8 cellular contexts compared by ENCODE assay signal in genomic region chr5:14582797-14583137, GRCh38. TPM values are rescaled to one million over a fixed set of nuclear protein-coding genes. Genes with fewer than 3 reads are reported as not detected.
A peak's percentile ranks its signal among the peaks of the same experiment; 100 is the strongest.
DNase-seq lines count a peak whose midpoint lies in the region; ATAC-seq and TF ChIP-seq lines count a peak whose summit lies in the region.

No MANE protein-coding gene starts in this region.

- no peaks in the 10 kb centered on the region for H3K9me3 Mint-ChIP-seq in CD8-positive, alpha-beta T cell
- no peaks in the 10 kb centered on the region for H3K9me3 Mint-ChIP-seq in dendritic cell treated with granulocyte-macrophage colony-stimulating factor and Interleukin-4, amounts not matched to agents 40 ng/mL and 50 ng/mL, for 4 days

- peak overlapping the region; percentile 82 for H3K27ac ChIP-seq in CD8-positive, alpha-beta T cell (ENCODE audit: low read depth, low read length)
- peak overlapping the region; percentile 44 for H3K27ac ChIP-seq in neural cell (ENCODE audit: low read length)

- no peaks in the 10 kb centered on the region for H3F3A ChIP-seq in neural cell (ENCODE audit: insufficient read depth, low read length, poor library complexity, severe bottlenecking)

- no peak for TF ChIP-seq EP300 in neural cell (conservative IDR thresholded peaks at IDR 0.05; ENCODE audit: poor library complexity, severe bottlenecking)

- H3K27me3 ChIP-seq in CD8-positive, alpha-beta T cell (ENCODE audit: insufficient read depth, low read length): no peaks in the 10 kb centered on the region
- H3K27me3 ChIP-seq in neural cell (ENCODE audit: insufficient read depth, low read depth, low read length): peaks cover 10% of the 10 kb centered on the region

- peak overlapping the region; percentile 82 for H3K4me3 ChIP-seq in CD8-positive, alpha-beta T cell (ENCODE audit: low read depth, low read length)
- peak overlapping the region; percentile 86 for H3K4me3 ChIP-seq in neural cell (ENCODE audit: low read length)

- intact Hi-C loops in CD8-positive, alpha-beta T cell (cut with DNase I, micrococcal nuclease): loop anchor here (2.0 to 10.0 kb wide), 9 partner anchors 45 to 1882 kb away; partner anchors contain the start of genes ANKH (in 2 of the 2), TRIO (in 2 of the 2), OTULIN (in 1 of the 2) and ZNF622 (in 1 of the 2)
- intact Hi-C loops in dendritic cell treated with granulocyte-macrophage colony-stimulating factor and Interleukin-4, amounts not matched to agents 40 ng/mL and 50 ng/mL, for 4 days (cut with micrococcal nuclease): loop anchor here (5.0 kb wide), 1 partner anchor 90 kb away; no protein-coding TSS in a partner anchor

- H3K4me1 Mint-ChIP-seq in CD8-positive, alpha-beta T cell (ENCODE audit: low read depth): peaks cover 53% of the 10 kb centered on the region
- peaks cover 73% of the 10 kb centered on the region for H3K4me1 Mint-ChIP-seq in dendritic cell treated with granulocyte-macrophage colony-stimulating factor and Interleukin-4, amounts not matched to agents 40 ng/mL and 50 ng/mL, for 4 days (ENCODE audit: low read depth)

- no peak overlapping the region for H2AFZ ChIP-seq in neural cell (ENCODE audit: low read depth, low read length)

- POLR2A ChIA-PET in CD8-positive, alpha-beta T cell (lab: Charles Lee): interaction anchor here (0.5 to 3.8 kb wide), 9 partner anchors 10 to 411 kb away, joined by 3 to 64 read pairs (median 4); no protein-coding TSS in a partner anchor

- CTCF ChIA-PET in CD8-positive, alpha-beta T cell (lab: Charles Lee): interaction anchor here (0.8 to 3.3 kb wide), 12 partner anchors 10 to 217 kb away, joined by 3 to 30 read pairs (median 4); no protein-coding TSS in a partner anchor

- H3K9ac ChIP-seq in neural cell (ENCODE audit: low read length): peak overlapping the region; percentile 73

- no peaks in the 10 kb centered on the region for H3K36me3 ChIP-seq in CD8-positive, alpha-beta T cell (ENCODE audit: insufficient read depth, low read length)
- no peaks in the 10 kb centered on the region for H3K36me3 ChIP-seq in neural cell (ENCODE audit: insufficient read depth, low read length)

- peak overlapping the region; percentile 94 for H3K27ac Mint-ChIP-seq in CD8-positive, alpha-beta T cell
- H3K27ac Mint-ChIP-seq in dendritic cell treated with granulocyte-macrophage colony-stimulating factor and Interleukin-4, amounts not matched to agents 40 ng/mL and 50 ng/mL, for 4 days: peak overlapping the region; percentile 85

- no peak for TF ChIP-seq CTCF in CD8-positive, alpha-beta T cell (IDR thresholded peaks at IDR 0.05)
- TF ChIP-seq CTCF in neural cell (IDR thresholded peaks at IDR 0.05; ENCODE audit: poor library complexity, severe bottlenecking): no peak

- no peaks in the 10 kb centered on the region for H3K9me2 ChIP-seq in neural cell (ENCODE audit: insufficient read depth, low read length)

- no peaks in the 10 kb centered on the region for H4K20me1 ChIP-seq in neural cell (ENCODE audit: insufficient read depth)

- no peak for DNase-seq in CD8-positive, alpha-beta T cell
- DNase-seq in NCI-H146 (lab: John Stamatoyannopoulos, UW): peak; percentile 57
- no peak for DNase-seq in NCI-H510A treated with DMSO at 0.1 percent for 48 hours (lab: John Stamatoyannopoulos, UW)
- DNase-seq in Kasumi-1 (lab: John Stamatoyannopoulos, UW): no peak

- peaks cover 43% of the 10 kb centered on the region for H3K4me1 ChIP-seq in CD8-positive, alpha-beta T cell (ENCODE audit: insufficient read depth, low read length)

- H3K79me2 ChIP-seq in neural cell (replicated peaks; ENCODE audit: insufficient read depth, low read length): no peaks in the 10 kb centered on the region

- no peak for ATAC-seq in CD8-positive, alpha-beta T cell
- ATAC-seq in GM21526 (IDR thresholded peaks at IDR 0.05; ENCODE audit: low FRiP score, unreplicated experiment) (no peak), GM19023 (IDR thresholded peaks at IDR 0.05; ENCODE audit: unreplicated experiment) (no peak)

- peaks cover 4% of the 10 kb centered on the region for H3K36me3 Mint-ChIP-seq in CD8-positive, alpha-beta T cell
- peaks cover 21% of the 10 kb centered on the region for H3K36me3 Mint-ChIP-seq in dendritic cell treated with granulocyte-macrophage colony-stimulating factor and Interleukin-4, amounts not matched to agents 40 ng/mL and 50 ng/mL, for 4 days (ENCODE audit: low read depth)

- H3K4me3 Mint-ChIP-seq in CD8-positive, alpha-beta T cell: peak overlapping the region; percentile 88
- H3K4me3 Mint-ChIP-seq in dendritic cell treated with granulocyte-macrophage colony-stimulating factor and Interleukin-4, amounts not matched to agents 40 ng/mL and 50 ng/mL, for 4 days: peak overlapping the region; percentile 88

- no peaks in the 10 kb centered on the region for H3K9me3 ChIP-seq in CD8-positive, alpha-beta T cell (ENCODE audit: low read length)
- no peaks in the 10 kb centered on the region for H3K9me3 ChIP-seq in neural cell (ENCODE audit: low read length)

- H3K4me2 ChIP-seq in neural cell (ENCODE audit: low read length): no peak overlapping the region

- no peak for TF ChIP-seq RAD21 in neural cell (conservative IDR thresholded peaks at IDR 0.05)

- H3K27me3 Mint-ChIP-seq in CD8-positive, alpha-beta T cell (ENCODE audit: low read depth): no peaks in the 10 kb centered on the region
- H3K27me3 Mint-ChIP-seq in dendritic cell treated with granulocyte-macrophage colony-stimulating factor and Interleukin-4, amounts not matched to agents 40 ng/mL and 50 ng/mL, for 4 days: no peaks in the 10 kb centered on the region

TF ChIP-seq in neural cell, 6 proteins besides CTCF, POLR2A, EP300 and RAD21:
- TF ChIP-seq, protein P1, sequence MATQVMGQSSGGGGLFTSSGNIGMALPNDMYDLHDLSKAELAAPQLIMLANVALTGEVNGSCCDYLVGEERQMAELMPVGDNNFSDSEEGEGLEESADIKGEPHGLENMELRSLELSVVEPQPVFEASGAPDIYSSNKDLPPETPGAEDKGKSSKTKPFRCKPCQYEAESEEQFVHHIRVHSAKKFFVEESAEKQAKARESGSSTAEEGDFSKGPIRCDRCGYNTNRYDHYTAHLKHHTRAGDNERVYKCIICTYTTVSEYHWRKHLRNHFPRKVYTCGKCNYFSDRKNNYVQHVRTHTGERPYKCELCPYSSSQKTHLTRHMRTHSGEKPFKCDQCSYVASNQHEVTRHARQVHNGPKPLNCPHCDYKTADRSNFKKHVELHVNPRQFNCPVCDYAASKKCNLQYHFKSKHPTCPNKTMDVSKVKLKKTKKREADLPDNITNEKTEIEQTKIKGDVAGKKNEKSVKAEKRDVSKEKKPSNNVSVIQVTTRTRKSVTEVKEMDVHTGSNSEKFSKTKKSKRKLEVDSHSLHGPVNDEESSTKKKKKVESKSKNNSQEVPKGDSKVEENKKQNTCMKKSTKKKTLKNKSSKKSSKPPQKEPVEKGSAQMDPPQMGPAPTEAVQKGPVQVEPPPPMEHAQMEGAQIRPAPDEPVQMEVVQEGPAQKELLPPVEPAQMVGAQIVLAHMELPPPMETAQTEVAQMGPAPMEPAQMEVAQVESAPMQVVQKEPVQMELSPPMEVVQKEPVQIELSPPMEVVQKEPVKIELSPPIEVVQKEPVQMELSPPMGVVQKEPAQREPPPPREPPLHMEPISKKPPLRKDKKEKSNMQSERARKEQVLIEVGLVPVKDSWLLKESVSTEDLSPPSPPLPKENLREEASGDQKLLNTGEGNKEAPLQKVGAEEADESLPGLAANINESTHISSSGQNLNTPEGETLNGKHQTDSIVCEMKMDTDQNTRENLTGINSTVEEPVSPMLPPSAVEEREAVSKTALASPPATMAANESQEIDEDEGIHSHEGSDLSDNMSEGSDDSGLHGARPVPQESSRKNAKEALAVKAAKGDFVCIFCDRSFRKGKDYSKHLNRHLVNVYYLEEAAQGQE (IDR thresholded peaks at IDR 0.05; ENCODE audit: borderline replicate concordance): no peak
- TF ChIP-seq SMC3 (conservative IDR thresholded peaks at IDR 0.05; ENCODE audit: poor library complexity) (no peak), POLR2AphosphoS5 (IDR thresholded peaks at IDR 0.05) (no peak), EZH2 (IDR thresholded peaks at IDR 0.05; ENCODE audit: borderline replicate concordance, insufficient read depth, low read length, poor library complexity, severe bottlenecking) (no peak), MXI1 (conservative IDR thresholded peaks at IDR 0.05; ENCODE audit: poor library complexity, severe bottlenecking) (no peak), TAF1 (IDR thresholded peaks at IDR 0.05; ENCODE audit: low read depth) (no peak)

RNA-seq across cellular contexts. Expression of gene OTULINL, which starts 1.2 kb away (rescaled TPM):
- total RNA-seq in CD8-positive, alpha-beta T cell: 10 to 100 TPM; 91.8 to 93.1 TPM
- 6.2 and 7.2 TPM in 2 replicates for polyA plus RNA-seq in neural cell
- 10.9 and 11.2 TPM in 2 replicates for polyA minus RNA-seq in neural cell
